ENCODE assay signal across 10 cellular contexts in the genomic region with DNA sequence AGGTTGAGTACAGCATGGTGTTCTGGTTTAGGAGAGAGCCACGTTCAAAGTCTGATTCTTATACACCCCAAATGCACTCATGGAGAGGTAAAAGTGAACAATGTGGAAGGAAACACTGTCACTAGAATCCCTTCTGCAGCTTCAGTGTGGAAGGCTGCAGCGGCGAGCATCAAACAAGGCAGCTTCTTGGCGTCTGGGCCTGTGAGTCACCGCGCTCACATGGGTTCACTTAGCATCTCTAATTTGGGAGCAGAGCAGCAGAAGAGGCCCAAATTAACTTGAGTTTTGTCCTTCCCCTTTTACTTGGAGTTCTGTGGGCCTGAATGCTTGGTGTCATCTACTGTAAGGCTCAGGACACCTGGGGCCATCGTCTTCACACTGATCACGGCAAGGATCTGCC. TPM values are rescaled to one million over a fixed set of nuclear protein-coding genes. Genes with fewer than 3 reads are reported as not detected.
DNase-seq lines count a peak whose midpoint lies in the region; TF ChIP-seq lines count a peak whose summit lies in the region.
"Had no signal": no experiment of that assay in that cellular context is flagged by ENCODE, and none has a peak within 500 bp of the region (broad histone marks: within the 10 kb centered on the region; RNA-seq: fewer than 3 reads in every experiment).

No MANE protein-coding gene starts in this region.

- no peaks in the 10 kb centered on the region for H3K9me2 ChIP-seq in hepatocyte (replicated peaks; ENCODE audit: insufficient read depth)

- no peak overlapping the region for H2AFZ ChIP-seq in hepatocyte

- no peaks in the 10 kb centered on the region for H3K27me3 ChIP-seq in testis
- no peaks in the 10 kb centered on the region for H3K27me3 ChIP-seq in hepatocyte

- H3K9me3 ChIP-seq in testis (no peaks in the 10 kb centered on the region), hepatocyte (ENCODE audit: low read depth) (no peaks in the 10 kb centered on the region)

- H3K4me1 ChIP-seq in testis (peaks cover 8% of the 10 kb centered on the region), hepatocyte (ENCODE audit: insufficient read depth) (no peaks in the 10 kb centered on the region)

- intact Hi-C loops in testis (cut with DNase I; ENCODE audit: low total_unique reads) = no loop called here

- TF ChIP-seq CTCF in brain (conservative IDR thresholded peaks at IDR 0.05) = no peak
- TF ChIP-seq CTCF in testis (IDR thresholded peaks at IDR 0.05) = no peak
- TF ChIP-seq CTCF in hepatocyte (IDR thresholded peaks at IDR 0.05; ENCODE audit: poor library complexity) = no peak

- no peak overlapping the region for H3K4me3 Mint-ChIP-seq in brain
- H3K4me3 Mint-ChIP-seq: stimulated activated naive B cell treated with anti-CD40 and anti-IgM and Interleukin-4, amounts not matched to agents 10 μg/mL and 1 μg/mL and 100 μg/mL, for 72 hours had no signal

- H3K27ac ChIP-seq in testis (no peak overlapping the region), hepatocyte (no peak overlapping the region)

- DNase-seq in MV-4-11 (lab: John Stamatoyannopoulos, UW) = peak; percentile 73
- DNase-seq in hepatic stellate cell (ENCODE audit: low spot score) = peak; percentile 39
- peak; percentile 45 for DNase-seq in testis
- DNase-seq in dermis blood vessel endothelial cell = no peak
- no peak for DNase-seq in stimulated activated CD4-positive, alpha-beta T cell treated with anti-CD3 and anti-CD28 coated beads, Interleukin-2, amount 100 ng/mL, for 24 hours
- no peak for DNase-seq in NCI-H128 (lab: John Stamatoyannopoulos, UW; ENCODE audit: unreplicated experiment)
- DNase-seq in hepatocyte (ENCODE audit: low spot score) = no peak
- DNase-seq: NCI-H526 treated with DMSO at 0.1 percent for 48 hours; stimulated activated naive B cell treated with anti-CD40 and anti-IgM and Interleukin-4, amounts not matched to agents 10 μg/mL and 1 μg/mL and 100 μg/mL, for 72 hours had no signal

- H3K9me3 Mint-ChIP-seq in brain = peaks cover 5 to 33% (median 16%) of the 10 kb centered on the region in 5 experiments

- no peaks in the 10 kb centered on the region for H3K27me3 Mint-ChIP-seq in brain
- H3K27me3 Mint-ChIP-seq: stimulated activated naive B cell treated with anti-CD40 and anti-IgM and Interleukin-4, amounts not matched to agents 10 μg/mL and 1 μg/mL and 100 μg/mL, for 72 hours had no signal

- peaks cover 18% of the 10 kb centered on the region for H3K36me3 Mint-ChIP-seq in brain

- peak overlapping the region in 4 of 5 experiments; percentile 44 to 92 (median 66) for H3K27ac Mint-ChIP-seq in brain
- H3K27ac Mint-ChIP-seq: stimulated activated naive B cell treated with anti-CD40 and anti-IgM and Interleukin-4, amounts not matched to agents 10 μg/mL and 1 μg/mL and 100 μg/mL, for 72 hours had no signal

- H3K36me3 ChIP-seq in testis (ENCODE audit: low read depth, missing control alignments) (no peaks in the 10 kb centered on the region), hepatocyte (replicated peaks; ENCODE audit: insufficient read depth, low read depth) (no peaks in the 10 kb centered on the region)

- no peak overlapping the region for H3K4me2 ChIP-seq in hepatocyte

- H3K4me1 Mint-ChIP-seq in brain = peaks cover 31% of the 10 kb centered on the region
- H3K4me1 Mint-ChIP-seq: stimulated activated naive B cell treated with anti-CD40 and anti-IgM and Interleukin-4, amounts not matched to agents 10 μg/mL and 1 μg/mL and 100 μg/mL, for 72 hours had no signal

- H4K20me1 ChIP-seq in hepatocyte (ENCODE audit: insufficient read depth, poor library complexity, severe bottlenecking) = no peaks in the 10 kb centered on the region

- H3K4me3 ChIP-seq in testis = no peak overlapping the region
- H3K4me3 ChIP-seq in hepatocyte = no peak overlapping the region

- no peaks in the 10 kb centered on the region for H3K79me2 ChIP-seq in hepatocyte

- no peak for TF ChIP-seq POLR2A in testis (IDR thresholded peaks at IDR 0.05)

- WGBS in testis, 2 donors = 82 to 83% methylated on average over 8 of the region's 8 CpGs
- 86% methylated on average over 8 of the region's 8 CpGs for WGBS in hepatocyte (ENCODE audit: low lambda C conversion rate, missing lambda C conversion rate)

RNA-seq across cellular contexts. Expression of a gene that starts 10.9 kb away (rescaled TPM):
- polyA plus RNA-seq in brain (ENCODE audit: insufficient read depth, low read depth, low replicate concordance) (73.1 TPM), testis (ENCODE audit: insufficient read depth, low read depth, low replicate concordance) (16.9 TPM), hepatocyte (11.8 and 14.3 TPM in 2 replicates)
- total RNA-seq in testis (10 to 100 TPM; 19.9 to 22.8 TPM), dermis blood vessel endothelial cell (11.2 and 16.1 TPM in 2 replicates), hepatocyte (9.1 and 11.0 TPM in 2 replicates)

RNA-seq across cellular contexts. Expression of a gene that starts 22.9 kb away (rescaled TPM):
- polyA plus RNA-seq in brain (ENCODE audit: insufficient read depth, low read depth, low replicate concordance) (75.9 TPM), testis (ENCODE audit: insufficient read depth, low read depth, low replicate concordance) (59.7 TPM), hepatocyte (55.4 and 64.9 TPM in 2 replicates)
- total RNA-seq in testis (100 to 1,000 TPM; 106 to 118 TPM), dermis blood vessel endothelial cell (10.2 and 12.4 TPM in 2 replicates), hepatocyte (46.2 and 50.6 TPM in 2 replicates)

RNA-seq across cellular contexts. Expression of a gene that starts 23.0 kb away (rescaled TPM):
- polyA plus RNA-seq in brain (ENCODE audit: insufficient read depth, low read depth, low replicate concordance) (23.5 TPM), testis (ENCODE audit: insufficient read depth, low read depth, low replicate concordance) (6.8 TPM), hepatocyte (4.7 and 4.8 TPM in 2 replicates)
- total RNA-seq in testis (1 to 10 TPM; 4.6 to 5.1 TPM), dermis blood vessel endothelial cell (4.3 and 5.0 TPM in 2 replicates), hepatocyte (3.9 and 4.1 TPM in 2 replicates)

RNA-seq across cellular contexts. Expression of a gene that starts 30.4 kb away (rescaled TPM):
- polyA plus RNA-seq in brain (ENCODE audit: insufficient read depth, low read depth, low replicate concordance) (1.4 TPM), testis (ENCODE audit: insufficient read depth, low read depth, low replicate concordance) (62.1 TPM), hepatocyte (1.6 and 2.6 TPM in 2 replicates)
- total RNA-seq in testis (10 to 100 TPM; 26.6 to 55.0 TPM), dermis blood vessel endothelial cell (1.9 and 2.2 TPM in 2 replicates), hepatocyte (0.17 and 0.24 TPM in 2 replicates)

RNA-seq across cellular contexts. Expression of a gene that starts 34.7 kb away (rescaled TPM):
- polyA plus RNA-seq in brain (ENCODE audit: insufficient read depth, low read depth, low replicate concordance) = 6.0 TPM
- total RNA-seq in testis = 1 to 10 TPM; 7.0 to 8.7 TPM
- polyA plus RNA-seq in testis (ENCODE audit: insufficient read depth, low read depth, low replicate concordance) = 5.5 TPM
- total RNA-seq in dermis blood vessel endothelial cell = 1.9 and 2.4 TPM in 2 replicates
- total RNA-seq in hepatocyte = 1.2 and 2.3 TPM in 2 replicates
- 3.1 and 3.6 TPM in 2 replicates for polyA plus RNA-seq in hepatocyte

Comparison
In these comparisons a context has a peak if more than half of its experiments do, and no peak if none do; other contexts are left out.
1. DNase-seq: peak in MV-4-11 (single experiment), hepatic stellate cell (single experiment) and testis (single experiment); none in dermis blood vessel endothelial cell (single experiment), stimulated activated CD4-positive, alpha-beta T cell treated with anti-CD3 and anti-CD28 coated beads, Interleukin-2, amount 100 ng/mL, for 24 hours (0 of 2), NCI-H128 (single experiment) and hepatocyte (single experiment).